Comparison of ENCODE assay signal across 13 cellular contexts in the genomic region with DNA sequence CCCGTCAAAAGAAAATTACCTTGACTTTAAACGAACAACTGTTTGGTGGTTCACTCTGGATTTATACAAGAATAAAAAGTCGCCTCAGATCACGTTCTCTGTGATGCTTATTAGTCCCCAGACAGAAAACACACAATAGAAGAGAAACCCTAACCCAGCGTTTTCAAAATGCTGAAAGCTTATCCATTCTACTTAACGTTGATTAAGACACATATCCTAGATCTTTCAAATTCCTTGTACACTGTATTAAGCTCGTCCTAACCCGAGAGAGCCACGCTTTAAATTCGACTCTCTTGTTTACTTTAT. TPM values are rescaled to one million over a fixed set of nuclear protein-coding genes. Genes with fewer than 3 reads are reported as not detected.
DNase-seq lines count a peak whose midpoint lies in the region; ATAC-seq and TF ChIP-seq lines count a peak whose summit lies in the region.
"Had no signal": no experiment of that assay in that cellular context is flagged by ENCODE, and none has a peak within 500 bp of the region (broad histone marks: within the 10 kb centered on the region; RNA-seq: fewer than 3 reads in every experiment).

No MANE protein-coding gene starts in this region.

- peaks cover 0 to 24% (median 4%) of the 10 kb centered on the region in 7 donors for H3K9me3 Mint-ChIP-seq in CD4-positive, CD25-positive, alpha-beta regulatory T cell
- no peaks in the 10 kb centered on the region for H3K9me3 Mint-ChIP-seq in central memory CD8-positive, alpha-beta T cell
- H3K9me3 Mint-ChIP-seq in naive B cell: peaks cover 0 to 56% (median 17%) of the 10 kb centered on the region in 7 donors

- H3K27ac Mint-ChIP-seq in CD4-positive, CD25-positive, alpha-beta regulatory T cell: no peak overlapping the region
- no peak overlapping the region for H3K27ac Mint-ChIP-seq in central memory CD8-positive, alpha-beta T cell (ENCODE audit: low read depth)
- peak overlapping the region in 1 of 6 donors; percentile 57 for H3K27ac Mint-ChIP-seq in naive B cell

- peaks cover 96% of the 10 kb centered on the region for H3K27me3 Mint-ChIP-seq in CD4-positive, CD25-positive, alpha-beta regulatory T cell
- H3K27me3 Mint-ChIP-seq in central memory CD8-positive, alpha-beta T cell: peaks cover 100% of the 10 kb centered on the region
- peaks cover 80 to 98% (median 93%) of the 10 kb centered on the region in 3 donors for H3K27me3 Mint-ChIP-seq in naive B cell

- H3K27me3 ChIP-seq in CD4-positive, CD25-positive, alpha-beta regulatory T cell (ENCODE audit: control insufficient read depth, insufficient read depth, low read length): peaks cover 34% of the 10 kb centered on the region
- H3K27me3 ChIP-seq in HUES48 (ENCODE audit: control insufficient read depth, insufficient read depth, low read length) (peaks cover 98% of the 10 kb centered on the region), spleen (replicated peaks in 1 of 7) (peaks cover 13 to 100% (median 100%) of the 10 kb centered on the region in 7 donors)

- TF ChIP-seq CTCF in spleen (IDR thresholded peaks at IDR 0.05 in 8 of 11, conservative IDR thresholded peaks at IDR 0.05 in 3 of 11): no peak

- 14 to 20% (median 17%) methylated on average over 10 of the region's 10 CpGs for WGBS in spleen, 5 donors

- no peak for TF ChIP-seq POLR2A in spleen (IDR thresholded peaks at IDR 0.05)

- H3K9me3 ChIP-seq in CD4-positive, CD25-positive, alpha-beta regulatory T cell (ENCODE audit: control insufficient read depth in 2 of 2, low read length in 2 of 2): peaks cover 0 to 4% of the 10 kb centered on the region in 2 experiments
- H3K9me3 ChIP-seq in HUES48 (ENCODE audit: control insufficient read depth, insufficient read depth, low read length): no peaks in the 10 kb centered on the region
- peaks cover 0 to 4% (median 0%) of the 10 kb centered on the region in 8 donors for H3K9me3 ChIP-seq in spleen

- DNase-seq in CD4-positive, CD25-positive, alpha-beta regulatory T cell: no peak
- DNase-seq in central memory CD8-positive, alpha-beta T cell (ENCODE audit: low spot score in 2 of 2): no peak
- DNase-seq in naive B cell (no peak), NCI-H2107 (lab: John Stamatoyannopoulos, UW) (no peak), spleen (no peak)
- DNase-seq: COR-L47, dorsolateral prefrontal cortex, RPMI8226 had no signal

- no peak for ATAC-seq in CD4-positive, CD25-positive, alpha-beta regulatory T cell (ENCODE audit: low read depth in 2 of 2)
- no peak for ATAC-seq in central memory CD8-positive, alpha-beta T cell (replicated peaks; ENCODE audit: extremely low read depth, poor library complexity, severe bottlenecking)
- ATAC-seq in naive B cell (ENCODE audit: low read depth in 2 of 2): no peak
- no peak for ATAC-seq in activated CD4-positive, CD25-positive, alpha-beta regulatory T cell treated with anti-CD3 and anti-CD28 coated beads, Interleukin-2, amount 50 U/mL, for 24 hours
- no peak for ATAC-seq in HG02973 (IDR thresholded peaks at IDR 0.05; ENCODE audit: unreplicated experiment)

- no peaks in the 10 kb centered on the region for H3K36me3 ChIP-seq in CD4-positive, CD25-positive, alpha-beta regulatory T cell (ENCODE audit: control insufficient read depth, insufficient read depth, low read length)
- no peaks in the 10 kb centered on the region for H3K36me3 ChIP-seq in HUES48 (ENCODE audit: control insufficient read depth, insufficient read depth, low read length)
- no peaks in the 10 kb centered on the region for H3K36me3 ChIP-seq in spleen

- intact Hi-C loops in spleen (cut with DNase I; ENCODE audit: low total_unique reads): no loop called here

- peaks cover 6 to 42% (median 18%) of the 10 kb centered on the region in 4 donors for H3K4me1 Mint-ChIP-seq in CD4-positive, CD25-positive, alpha-beta regulatory T cell
- H3K4me1 Mint-ChIP-seq in central memory CD8-positive, alpha-beta T cell: peaks cover 12% of the 10 kb centered on the region
- peaks cover 7 to 38% (median 30%) of the 10 kb centered on the region in 3 donors for H3K4me1 Mint-ChIP-seq in naive B cell

- H3K36me3 Mint-ChIP-seq in CD4-positive, CD25-positive, alpha-beta regulatory T cell: no peaks in the 10 kb centered on the region
- peaks cover 6% of the 10 kb centered on the region for H3K36me3 Mint-ChIP-seq in central memory CD8-positive, alpha-beta T cell (ENCODE audit: insufficient read depth)
- peaks cover 9 to 29% of the 10 kb centered on the region in 2 donors for H3K36me3 Mint-ChIP-seq in naive B cell

- no peak overlapping the region for H3K4me3 ChIP-seq in CD4-positive, CD25-positive, alpha-beta regulatory T cell (ENCODE audit: low read depth, low read length)
- H3K4me3 ChIP-seq in HUES48 (ENCODE audit: low read depth, low read length) (peak overlapping the region; percentile 42; the same call in 1 of the 2 replicates), spleen (no peak overlapping the region)

- no peaks in the 10 kb centered on the region for H3K4me1 ChIP-seq in CD4-positive, CD25-positive, alpha-beta regulatory T cell (ENCODE audit: control insufficient read depth, insufficient read depth, low read length, poor library complexity, severe bottlenecking)
- H3K4me1 ChIP-seq in HUES48 (ENCODE audit: control insufficient read depth, insufficient read depth, low read length) (peaks cover 70% of the 10 kb centered on the region), spleen (peaks cover 20 to 43% (median 27%) of the 10 kb centered on the region in 6 donors)

- H3K27ac ChIP-seq in CD4-positive, CD25-positive, alpha-beta regulatory T cell (ENCODE audit: insufficient read depth, low read length, poor library complexity, severe bottlenecking): no peak overlapping the region
- H3K27ac ChIP-seq in HUES48 (ENCODE audit: low read depth, low read length): no peak overlapping the region
- no peak overlapping the region for H3K27ac ChIP-seq in spleen
- H3K27ac ChIP-seq: dorsolateral prefrontal cortex, KMS-11, VCaP had no signal

- H3K9ac ChIP-seq in HUES48 (ENCODE audit: low read depth, low read length): no peak overlapping the region
- H3K9ac ChIP-seq: KMS-11 had no signal

- H3K4me3 Mint-ChIP-seq in CD4-positive, CD25-positive, alpha-beta regulatory T cell: peak overlapping the region; percentile 27 to 68 (median 58)
- peak overlapping the region; percentile 50 for H3K4me3 Mint-ChIP-seq in central memory CD8-positive, alpha-beta T cell
- H3K4me3 Mint-ChIP-seq in naive B cell: peak overlapping the region in 5 of 8 donors; percentile 58 to 87 (median 71)

RNA-seq across cellular contexts. Expression of gene PITX2, which starts 0.8 kb away (rescaled TPM):
- not detected for total RNA-seq in CD4-positive, CD25-positive, alpha-beta regulatory T cell
- polyA plus RNA-seq in CD4-positive, CD25-positive, alpha-beta regulatory T cell: not detected
- polyA plus RNA-seq in naive B cell (ENCODE audit: low read depth in 6 of 6) (not detected), spleen (under 1 TPM in 1 of 3 donors, not detected in 2; 0.12 TPM)
- total RNA-seq in spleen: not detected
- total RNA-seq: dorsolateral prefrontal cortex had no signal
